In genomic region chr1:23900017-23900416, GRCh38 we compare ENCODE assay signal across 10 cellular contexts. TPM values are rescaled to one million over a fixed set of nuclear protein-coding genes. Genes with fewer than 3 reads are reported as not detected.
A peak's percentile ranks its signal among the peaks of the same experiment; 100 is the strongest.
DNase-seq lines count a peak whose midpoint lies in the region; ATAC-seq, FAIRE-seq and TF ChIP-seq lines count a peak whose summit lies in the region.
"Not testable (repeated sequence)": the region's sequence is repeated elsewhere in the genome, so short reads cannot be mapped to it uniquely, and the experiment has no call there.
"Had no signal": no experiment of that assay in that cellular context is flagged by ENCODE, and none has a peak within 500 bp of the region (broad histone marks: within the 10 kb centered on the region; RNA-seq: fewer than 3 reads in every experiment).

No MANE protein-coding gene starts in this region.

- H3K36me3 Mint-ChIP-seq in IgD-negative memory B cell = peaks cover 15% of the 10 kb centered on the region
- not testable (repeated sequence) for H3K36me3 Mint-ChIP-seq in T-helper 17 cell (ENCODE audit: low read depth); natural killer cell treated with Interleukin-12 subunit alpha and Interleukin-12 subunit beta and Interleukin-15 and Interleukin-18, amount 100 ng/mL, for 72 hours

- 17% methylated on average over 8 of the region's 8 CpGs for WGBS in K562 (ENCODE audit: insufficient coverage, low coverage, missing lambda C conversion rate)
- WGBS in thyroid gland, 2 donors = 56 to 58% methylated on average over 8 of the region's 8 CpGs

- TF ChIP-seq EP300 in K562 (IDR thresholded peaks at IDR 0.05; ENCODE audit: low read length) = not testable (repeated sequence)

- TF ChIP-seq RAD21 in K562 (CRISPR knock-in tag; conservative IDR thresholded peaks at IDR 0.05 in 1 of 2, IDR thresholded peaks at IDR 0.05 in 1 of 2) = not testable (repeated sequence)

- POLR2A ChIA-PET in K562 (lab: Yijun Ruan, JAX) = not testable (repeated sequence)

- not testable (repeated sequence) for H3K27ac ChIP-seq in K562 (ENCODE audit: extremely low read depth, low read depth, low read length)
- H3K27ac ChIP-seq in thyroid gland = peak overlapping the region in 1 of 3 donors; percentile 41

- peak; percentile 27 for DNase-seq in A172 (ENCODE audit: low spot score)
- DNase-seq in Daoy (ENCODE audit: low read depth) = peak; percentile 56
- not testable (repeated sequence) for DNase-seq in T-helper 17 cell; natural killer cell treated with Interleukin-12 subunit alpha and Interleukin-12 subunit beta and Interleukin-15 and Interleukin-18, amount 100 ng/mL, for 72 hours (ENCODE audit: low spot score)
- peak in 1 of 4 experiments; percentile 40 for DNase-seq in K562 (ENCODE audit: extremely low read depth in 1 of 4, low spot score in 3 of 4)
- DNase-seq in fibroblast of mammary gland (ENCODE audit: low read depth) = peak; percentile 5
- DNase-seq in thyroid gland = peak; percentile 37 to 39

- not testable (repeated sequence) for H3K9me1 ChIP-seq in K562 (ENCODE audit: control insufficient read depth, insufficient read depth, low read length)

- H3K27ac Mint-ChIP-seq in IgD-negative memory B cell (peak overlapping the region; percentile 89 to 96 (median 92)), T-helper 17 cell (peak overlapping the region; percentile 32)
- peak overlapping the region; percentile 13 to 82 for H3K27ac Mint-ChIP-seq in natural killer cell treated with Interleukin-12 subunit alpha and Interleukin-12 subunit beta and Interleukin-15 and Interleukin-18, amount 100 ng/mL, for 72 hours

- not testable (repeated sequence) for ATAC-seq in T-helper 17 cell; K562; natural killer cell treated with Interleukin-12 subunit alpha and Interleukin-12 subunit beta and Interleukin-15 and Interleukin-18, amount 100 ng/mL, for 72 hours

- H3K9me3 Mint-ChIP-seq in IgD-negative memory B cell; natural killer cell treated with Interleukin-12 subunit alpha and Interleukin-12 subunit beta and Interleukin-15 and Interleukin-18, amount 100 ng/mL, for 72 hours: not testable (repeated sequence)

- TF ChIP-seq POLR2A in K562 (conservative IDR thresholded peaks at IDR 0.05); thyroid gland (IDR thresholded peaks at IDR 0.05): not testable (repeated sequence)

- H3K4me2 ChIP-seq in K562 (ENCODE audit: insufficient read depth, low read length) = peak overlapping the region; percentile 30; the same call in 1 of the 2 replicates

- H3K4me3 Mint-ChIP-seq in IgD-negative memory B cell = peak overlapping the region in 3 of 4 donors; percentile 41 to 92 (median 68)
- H3K4me3 Mint-ChIP-seq in T-helper 17 cell = not testable (repeated sequence)
- H3K4me3 Mint-ChIP-seq in natural killer cell treated with Interleukin-12 subunit alpha and Interleukin-12 subunit beta and Interleukin-15 and Interleukin-18, amount 100 ng/mL, for 72 hours = peak overlapping the region; percentile 53

- not testable (repeated sequence) for H3K36me3 ChIP-seq in K562 (ENCODE audit: control insufficient read depth, insufficient read depth, low read length); thyroid gland

- not testable (repeated sequence) for H3K9me3 ChIP-seq in T-helper 17 cell (ENCODE audit: control insufficient read depth, low read length, poor library complexity, severe bottlenecking); K562 (replicated peaks; ENCODE audit: control insufficient read depth, insufficient read depth, low read depth, low read length); thyroid gland

- BruUV-seq in K562 (replicated peaks; lab: Mats Ljungman, UMichigan) = not testable (repeated sequence)

- intact Hi-C loops in K562 (cut with micrococcal nuclease); thyroid gland (cut with DNase I): not testable (repeated sequence)

- H3K9ac ChIP-seq in K562 (ENCODE audit: insufficient read depth in 1 of 2, low read depth in 2 of 2, low read length in 2 of 2) = not testable (repeated sequence)

- not testable (repeated sequence) for H3K4me3 ChIP-seq in K562; fibroblast of mammary gland (ENCODE audit: control insufficient read depth, low read depth, low read length); thyroid gland (replicated peaks in 1 of 3)

- H3K79me2 ChIP-seq in K562 (ENCODE audit: control insufficient read depth, insufficient read depth, low read length) = not testable (repeated sequence)

- in situ Hi-C loops in K562 (cut with MboI) = not testable (repeated sequence)

- H3K4me1 Mint-ChIP-seq in IgD-negative memory B cell = peaks cover 57 to 67% (median 57%) of the 10 kb centered on the region in 3 donors
- not testable (repeated sequence) for H3K4me1 Mint-ChIP-seq in T-helper 17 cell
- peaks cover 41 to 46% of the 10 kb centered on the region in 2 donors for H3K4me1 Mint-ChIP-seq in natural killer cell treated with Interleukin-12 subunit alpha and Interleukin-12 subunit beta and Interleukin-15 and Interleukin-18, amount 100 ng/mL, for 72 hours (ENCODE audit: low read depth in 2 of 2)

- H3K4me1 ChIP-seq in K562 (replicated peaks in 1 of 2; ENCODE audit: control insufficient read depth in 2 of 2, insufficient read depth in 2 of 2, low read length in 2 of 2) = not testable (repeated sequence)
- H3K4me1 ChIP-seq in thyroid gland = peaks cover 5 to 20% of the 10 kb centered on the region in 2 donors

- H2AFZ ChIP-seq in K562 (ENCODE audit: low read depth, low read length) = 0 out of 2 replicates have a peak overlapping the region, but pooled peaks have one; percentile 19

- H3K27me3 Mint-ChIP-seq in IgD-negative memory B cell = not testable (repeated sequence)
- H3K27me3 Mint-ChIP-seq in T-helper 17 cell = peaks cover 55% of the 10 kb centered on the region
- H3K27me3 Mint-ChIP-seq in natural killer cell treated with Interleukin-12 subunit alpha and Interleukin-12 subunit beta and Interleukin-15 and Interleukin-18, amount 100 ng/mL, for 72 hours = peaks cover 28 to 37% of the 10 kb centered on the region in 2 donors

- H4K20me1 ChIP-seq in K562 (replicated peaks; ENCODE audit: control insufficient read depth, insufficient read depth, low read length) = not testable (repeated sequence)

- not testable (repeated sequence) for TF ChIP-seq CTCF in K562 (IDR thresholded peaks at IDR 0.05 in 2 of 3, conservative IDR thresholded peaks at IDR 0.05 in 1 of 3; ENCODE audit: insufficient read depth in 2 of 3, low read depth in 1 of 3, low read length in 3 of 3); fibroblast of mammary gland (conservative IDR thresholded peaks at IDR 0.05; ENCODE audit: control insufficient read depth, insufficient read depth, low read depth, low read length); thyroid gland (IDR thresholded peaks at IDR 0.05)

- CTCF ChIA-PET in K562 (lab: Yijun Ruan, JAX; ENCODE audit: low intra/inter-chr PET ratio) = not testable (repeated sequence)

- peaks cover 4 to 21% of the 10 kb centered on the region in 2 experiments; a peak in 4 of 5 replicates for H3K27me3 ChIP-seq in K562 (ENCODE audit: control insufficient read depth in 2 of 2, insufficient read depth in 2 of 2, low read length in 2 of 2)
- not testable (repeated sequence) for H3K27me3 ChIP-seq in thyroid gland

- FAIRE-seq in K562 (lab: Jason Lieb, UNC) = peak; percentile 15

RNA-seq across cellular contexts. Expression of gene CNR2, which starts 13.1 kb away (rescaled TPM):
- total RNA-seq in A172 (2014; rRNA removed; shearing (Covaris generic)) = not detected in 2 replicates
- not detected in 2 replicates for total RNA-seq in Daoy (2014; rRNA removed; shearing (Covaris generic))
- polyA plus RNA-seq in IgD-negative memory B cell (52.1 TPM), K562 (2011; rRNA removed) (not detected in 2 replicates), K562 (2014; fragmentation: Illumina TruSeq; extraction: Trizol) (not detected in 2 replicates), K562 (2014; fragmentation: Nextera tagmentation; extraction: Ambion mirVana) (not detected), K562 (2014; rRNA removed) (0.04 TPM in 1 of 2 replicates, not detected in the other)
- total RNA-seq in T-helper 17 cell (under 1 TPM; 0.13 to 0.85 TPM), K562 (2014; rRNA removed) (not detected in 2 replicates), K562 (2014; rRNA removed; fragmentation: Illumina TruSeq; extraction: Trizol) (not detected in 2 replicates), K562 (2015; rRNA removed; fragmentation: Illumina TruSeq; extraction: Trizol) (not detected in 2 replicates), K562 (2021) (not detected in 2 replicates), thyroid gland (under 1 TPM; 0.11 to 0.54 (median 0.31) TPM)
- total RNA-seq in K562 (2011; cell fraction: chromatin; rRNA removed; ENCODE audit: low replicate concordance) = not detected in 2 replicates
- total RNA-seq in K562 (2011; cell fraction: nucleolus; rRNA removed) = not detected in 2 replicates
- total RNA-seq in K562 (2011; cell fraction: nucleoplasm; rRNA removed) = 0.07 TPM in 1 of 2 replicates, not detected in the other
- not detected in 2 replicates for polyA plus RNA-seq in K562 (2011; cell fraction: cytosol; rRNA removed)
- not detected in 2 replicates for polyA plus RNA-seq in K562 (2011; cell fraction: nucleus; rRNA removed)
- polyA plus RNA-seq in K562 (2012) = 0.01 TPM in 1 of 2 replicates, not detected in the other
- not detected in 2 replicates for polyA minus RNA-seq in K562 (2011; rRNA and poly(A)+ RNA removed)
- not detected in 2 replicates for polyA minus RNA-seq in K562 (2011; cell fraction: cytosol; rRNA and poly(A)+ RNA removed)
- polyA minus RNA-seq in K562 (2011; cell fraction: nucleus; rRNA and poly(A)+ RNA removed) = not detected in 2 replicates
- 1 to 10 TPM; 2.1 to 3.8 TPM for total RNA-seq in natural killer cell treated with Interleukin-12 subunit alpha and Interleukin-12 subunit beta and Interleukin-15 and Interleukin-18, amount 100 ng/mL, for 72 hours
- total RNA-seq: H1, HepG2 had no signal
- polyA plus RNA-seq: H1, HepG2 had no signal

RNA-seq across cellular contexts. Expression of gene FUCA1, which starts 31.9 kb away (rescaled TPM):
- 19.6 and 22.9 TPM in 2 replicates for total RNA-seq in A172 (2014; rRNA removed; shearing (Covaris generic))
- total RNA-seq in Daoy (2014; rRNA removed; shearing (Covaris generic)) = 17.0 and 21.6 TPM in 2 replicates
- polyA plus RNA-seq in IgD-negative memory B cell = 14.7 TPM
- 1 to 10 TPM; 4.7 to 4.8 TPM for total RNA-seq in T-helper 17 cell
- 11.3 and 16.3 TPM in 2 replicates for total RNA-seq in K562 (2011; cell fraction: chromatin; rRNA removed; ENCODE audit: low replicate concordance)
- 19.7 and 20.7 TPM in 2 replicates for total RNA-seq in K562 (2011; cell fraction: nucleolus; rRNA removed)
- 20.1 and 22.9 TPM in 2 replicates for total RNA-seq in K562 (2011; cell fraction: nucleoplasm; rRNA removed)
- 12.8 and 13.1 TPM in 2 replicates for total RNA-seq in K562 (2014; rRNA removed)
- 16.4 and 18.5 TPM in 2 replicates for total RNA-seq in K562 (2014; rRNA removed; fragmentation: Illumina TruSeq; extraction: Trizol)
- total RNA-seq in K562 (2015; rRNA removed; fragmentation: Illumina TruSeq; extraction: Trizol) = 13.2 and 14.9 TPM in 2 replicates
- 12.3 and 13.5 TPM in 2 replicates for total RNA-seq in K562 (2021)
- polyA plus RNA-seq in K562 (2011; rRNA removed) = 17.6 and 20.5 TPM in 2 replicates
- 10.3 and 13.5 TPM in 2 replicates for polyA plus RNA-seq in K562 (2011; cell fraction: cytosol; rRNA removed)
- 5.5 and 7.5 TPM in 2 replicates for polyA plus RNA-seq in K562 (2011; cell fraction: nucleus; rRNA removed)
- polyA plus RNA-seq in K562 (2012) = 11.3 and 20.4 TPM in 2 replicates
- polyA plus RNA-seq in K562 (2014; fragmentation: Illumina TruSeq; extraction: Trizol) = 16.0 and 18.2 TPM in 2 replicates
- 1 to 10 TPM; 7.0 to 8.2 TPM for polyA plus RNA-seq in K562 (2014; fragmentation: Nextera tagmentation; extraction: Ambion mirVana)
- 10.6 and 11.8 TPM in 2 replicates for polyA plus RNA-seq in K562 (2014; rRNA removed)
- polyA minus RNA-seq in K562 (2011; rRNA and poly(A)+ RNA removed) = 20.7 and 23.0 TPM in 2 replicates
- polyA minus RNA-seq in K562 (2011; cell fraction: cytosol; rRNA and poly(A)+ RNA removed) = 6.9 and 8.2 TPM in 2 replicates
- 2.4 and 4.1 TPM in 2 replicates for polyA minus RNA-seq in K562 (2011; cell fraction: nucleus; rRNA and poly(A)+ RNA removed)
- 10 to 100 TPM; 10.3 to 15.1 TPM for total RNA-seq in natural killer cell treated with Interleukin-12 subunit alpha and Interleukin-12 subunit beta and Interleukin-15 and Interleukin-18, amount 100 ng/mL, for 72 hours
- 100 to 1,000 TPM in 3 of 4 donors, 10 to 100 TPM in 1; 75.5 to 133 (median 112) TPM for total RNA-seq in thyroid gland

RNA-seq across cellular contexts. Expression of gene PNRC2, which starts 59.6 kb away (rescaled TPM):
- 58.5 and 60.3 TPM in 2 replicates for total RNA-seq in A172 (2014; rRNA removed; shearing (Covaris generic))
- 178 and 183 TPM in 2 replicates for total RNA-seq in Daoy (2014; rRNA removed; shearing (Covaris generic))
- polyA plus RNA-seq in IgD-negative memory B cell = 143 TPM
- 100 to 1,000 TPM; 121 to 149 TPM for total RNA-seq in T-helper 17 cell
- total RNA-seq in K562 (2011; cell fraction: chromatin; rRNA removed; ENCODE audit: low replicate concordance) = 17.2 and 67.9 TPM in 2 replicates
- 15.8 and 18.9 TPM in 2 replicates for total RNA-seq in K562 (2011; cell fraction: nucleolus; rRNA removed)
- 46.6 and 90.9 TPM in 2 replicates for total RNA-seq in K562 (2011; cell fraction: nucleoplasm; rRNA removed)
- total RNA-seq in K562 (2014; rRNA removed) = 120 and 127 TPM in 2 replicates
- 203 and 235 TPM in 2 replicates for total RNA-seq in K562 (2014; rRNA removed; fragmentation: Illumina TruSeq; extraction: Trizol)
- total RNA-seq in K562 (2015; rRNA removed; fragmentation: Illumina TruSeq; extraction: Trizol) = 222 and 230 TPM in 2 replicates
- total RNA-seq in K562 (2021) = 197 TPM in 2 replicates
- 208 and 228 TPM in 2 replicates for polyA plus RNA-seq in K562 (2011; rRNA removed)
- polyA plus RNA-seq in K562 (2011; cell fraction: cytosol; rRNA removed) = 72.6 and 105 TPM in 2 replicates
- polyA plus RNA-seq in K562 (2011; cell fraction: nucleus; rRNA removed) = 98.0 and 210 TPM in 2 replicates
- polyA plus RNA-seq in K562 (2012) = 157 and 165 TPM in 2 replicates
- polyA plus RNA-seq in K562 (2014; fragmentation: Illumina TruSeq; extraction: Trizol) = 260 and 303 TPM in 2 replicates
- 100 to 1,000 TPM; 178 to 212 TPM for polyA plus RNA-seq in K562 (2014; fragmentation: Nextera tagmentation; extraction: Ambion mirVana)
- 196 and 203 TPM in 2 replicates for polyA plus RNA-seq in K562 (2014; rRNA removed)
- polyA minus RNA-seq in K562 (2011; rRNA and poly(A)+ RNA removed) = 164 and 170 TPM in 2 replicates
- 77.2 and 102 TPM in 2 replicates for polyA minus RNA-seq in K562 (2011; cell fraction: cytosol; rRNA and poly(A)+ RNA removed)
- 27.7 and 67.3 TPM in 2 replicates for polyA minus RNA-seq in K562 (2011; cell fraction: nucleus; rRNA and poly(A)+ RNA removed)
- total RNA-seq in natural killer cell treated with Interleukin-12 subunit alpha and Interleukin-12 subunit beta and Interleukin-15 and Interleukin-18, amount 100 ng/mL, for 72 hours = 100 to 1,000 TPM in 1 of 2 donors, 10 to 100 TPM in 1; 89.7 to 162 TPM
- 100 to 1,000 TPM; 147 to 211 (median 186) TPM for total RNA-seq in thyroid gland

Comparison
In these comparisons a context has a peak if more than half of its experiments do, and no peak if none do; other contexts are left out.
1. H3K27ac Mint-ChIP-seq: peak in every context shown above with its lines; median percentile 92 in IgD-negative memory B cell; 48 in natural killer cell treated with Interleukin-12 subunit alpha and Interleukin-12 subunit beta and Interleukin-15 and Interleukin-18, amount 100 ng/mL, for 72 hours; 32 in T-helper 17 cell.